ENCODE assay signal across 18 cellular contexts in genomic region chr5:157063776-157064430, GRCh38. TPM values are rescaled to one million over a fixed set of nuclear protein-coding genes. Genes with fewer than 3 reads are reported as not detected.
"Had no signal": no experiment of that assay in that cellular context is flagged by ENCODE, and none has a peak within 500 bp of the region (broad histone marks: within the 10 kb centered on the region; RNA-seq: fewer than 3 reads in every experiment).

No MANE protein-coding gene starts in this region.

- H3K27me3 Mint-ChIP-seq: activated naive CD8-positive, alpha-beta T cell treated with anti-CD3 and anti-CD28 coated beads for 36 hours had no signal

- H3K9me3 ChIP-seq: esophagus squamous epithelium, spleen had no signal

- H3K36me3 Mint-ChIP-seq: activated naive CD8-positive, alpha-beta T cell treated with anti-CD3 and anti-CD28 coated beads for 36 hours; natural killer cell had no signal

- H3K4me3 ChIP-seq: cardiac muscle cell, esophagus squamous epithelium, spleen had no signal

- DNase-seq: activated CD4-positive, alpha-beta T cell treated with anti-CD3 and anti-CD28 coated beads for 1 hour; activated gamma-delta T cell treated with Interleukin-2 at 50 U/mL for 16 hours; activated naive CD8-positive, alpha-beta T cell treated with anti-CD3 and anti-CD28 coated beads for 36 hours; amygdala; dermis blood vessel endothelial cell; effector memory CD4-positive, alpha-beta T cell; esophagus squamous epithelium; mesenchymal stem cell; natural killer cell; nucleus accumbens; spleen; stimulated activated CD4-positive, alpha-beta T cell treated with anti-CD3 and anti-CD28 coated beads, Interleukin-4, amount 100 ng/mL, for 4 hours; stimulated activated naive CD4-positive, alpha-beta T cell; trophoblast cell; WERI-Rb-1 had no signal

- H3K4me1 ChIP-seq: esophagus squamous epithelium, spleen had no signal

- ATAC-seq: natural killer cell had no signal

- H3K27ac Mint-ChIP-seq: activated naive CD8-positive, alpha-beta T cell treated with anti-CD3 and anti-CD28 coated beads for 36 hours; natural killer cell; T-helper 1 cell treated with Interleukin-12 subunit alpha and Interleukin-12 subunit beta and Interleukin-4 antibody, amounts not matched to agents 30 μg/mL and 1 μg/mL, for 36 hours had no signal

- H3K9me3 Mint-ChIP-seq: activated naive CD8-positive, alpha-beta T cell treated with anti-CD3 and anti-CD28 coated beads for 36 hours; natural killer cell; T-helper 1 cell treated with Interleukin-12 subunit alpha and Interleukin-12 subunit beta and Interleukin-4 antibody, amounts not matched to agents 30 μg/mL and 1 μg/mL, for 36 hours had no signal

- H3K27ac ChIP-seq: cardiac muscle cell, esophagus squamous epithelium, spleen, WERI-Rb-1 had no signal

- H3K27me3 ChIP-seq: cardiac muscle cell, esophagus squamous epithelium, spleen had no signal

- H3K36me3 ChIP-seq: cardiac muscle cell, esophagus squamous epithelium, spleen, WERI-Rb-1 had no signal

- H3K4me3 Mint-ChIP-seq: activated naive CD8-positive, alpha-beta T cell treated with anti-CD3 and anti-CD28 coated beads for 36 hours; natural killer cell; T-helper 1 cell treated with Interleukin-12 subunit alpha and Interleukin-12 subunit beta and Interleukin-4 antibody, amounts not matched to agents 30 μg/mL and 1 μg/mL, for 36 hours had no signal

RNA-seq across cellular contexts. Expression of gene HAVCR1, which starts 5.0 kb away (rescaled TPM):
- total RNA-seq: cardiac muscle cell, lower leg skin had no signal
- polyA plus RNA-seq: cardiac muscle cell, spleen had no signal

RNA-seq across cellular contexts. Expression of gene HAVCR2, which starts 44.9 kb away (rescaled TPM):
- polyA plus RNA-seq: cardiac muscle cell had no signal
